ENCODE assay signal across 23 cellular contexts in the genomic region with DNA sequence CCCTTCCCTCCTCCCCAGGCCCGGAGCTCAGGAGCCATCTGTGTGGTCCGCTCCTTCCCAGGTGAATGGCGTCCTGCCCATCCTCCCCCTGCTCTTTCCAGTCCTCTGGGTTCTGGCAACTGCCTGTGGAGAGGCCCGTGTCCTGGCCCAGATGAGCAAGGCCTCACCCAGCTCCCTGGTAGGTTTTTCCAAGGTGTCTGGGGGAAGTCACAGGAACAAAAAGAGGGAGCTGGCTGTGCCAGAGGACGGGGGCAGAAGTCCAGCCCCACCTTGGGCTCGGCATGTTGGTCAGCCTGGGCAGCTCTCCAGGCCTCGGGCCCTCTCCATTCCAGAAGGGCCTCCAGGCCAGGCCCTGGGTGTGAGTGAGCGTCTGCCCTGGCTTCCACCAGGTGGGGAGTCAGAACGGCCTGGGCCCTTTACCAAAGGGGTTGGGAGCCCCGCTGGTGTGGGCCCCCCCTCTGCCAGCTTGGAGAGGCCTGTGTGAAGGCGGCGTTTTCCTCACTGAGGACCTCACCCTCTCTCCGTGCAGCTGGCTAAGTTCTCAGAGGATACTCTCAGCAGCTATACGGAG. TPM values are rescaled to one million over a fixed set of nuclear protein-coding genes. Genes with fewer than 3 reads are reported as not detected.
DNase-seq lines count a peak whose midpoint lies in the region; ATAC-seq, FAIRE-seq and TF ChIP-seq lines count a peak whose summit lies in the region.
"Had no signal": no experiment of that assay in that cellular context is flagged by ENCODE, and none has a peak within 500 bp of the region (broad histone marks: within the 10 kb centered on the region; RNA-seq: fewer than 3 reads in every experiment).

No MANE protein-coding gene starts in this region.

- no peaks in the 10 kb centered on the region for H4K20me1 ChIP-seq in BLaER1

- 45 to 100% methylated on average over 1 to 14 of the region's 14 CpGs for WGBS in body of pancreas, 2 donors

- FAIRE-seq in kidney (lab: Jason Lieb, UNC), result no peak
- FAIRE-seq: frontal cortex had no signal

- H3K4me3 Mint-ChIP-seq in CD14-positive monocyte, result no peak overlapping the region
- H3K4me3 Mint-ChIP-seq: activated T-cell treated with anti-CD3 and anti-CD28 coated beads, Interleukin-2, amount 50 U/mL, for 4 hours; brain had no signal

- H3K4me1 ChIP-seq in BLaER1 (peaks cover 94% of the 10 kb centered on the region), body of pancreas (peaks cover 12% of the 10 kb centered on the region), kidney (ENCODE audit: control insufficient read depth in 1 of 2, insufficient read depth in 1 of 2, low read depth in 1 of 2, low read length in 2 of 2) (peaks cover 10 to 35% of the 10 kb centered on the region in 2 donors), parathyroid adenoma (no peaks in the 10 kb centered on the region)
- H3K4me1 ChIP-seq: SJCRH30 had no signal

- no peak overlapping the region for H2AFZ ChIP-seq in parathyroid adenoma

- H3K9me3 Mint-ChIP-seq in CD14-positive monocyte, result peaks cover 0 to 2% (median 0%) of the 10 kb centered on the region in 7 donors
- H3K9me3 Mint-ChIP-seq: activated naive CD4-positive, alpha-beta T cell treated with anti-CD3 and anti-CD28 coated beads, Interleukin-2, amount 50 U/mL, for 72 hours; activated T-cell treated with anti-CD3 and anti-CD28 coated beads, Interleukin-2, amount 50 U/mL, for 4 hours; brain; CD4-positive, alpha-beta memory T cell; naive B cell had no signal

- no peaks in the 10 kb centered on the region for H3K9me3 ChIP-seq in BLaER1
- H3K9me3 ChIP-seq in body of pancreas, result no peaks in the 10 kb centered on the region
- no peaks in the 10 kb centered on the region for H3K9me3 ChIP-seq in kidney (ENCODE audit: control insufficient read depth in 1 of 2, low read length in 2 of 2)
- no peaks in the 10 kb centered on the region for H3K9me3 ChIP-seq in parathyroid adenoma (ENCODE audit: control insufficient read depth, low read length)
- H3K9me3 ChIP-seq: ovary, SJCRH30 had no signal

- H3K4me2 ChIP-seq in BLaER1, result peak overlapping the region; percentile 96
- H3K4me2 ChIP-seq in parathyroid adenoma (ENCODE audit: low read length), result no peak overlapping the region

- peak; percentile 45 for ATAC-seq in body of pancreas
- no peak for ATAC-seq in HG03520 (IDR thresholded peaks at IDR 0.05; ENCODE audit: unreplicated experiment)
- ATAC-seq: activated naive CD4-positive, alpha-beta T cell treated with anti-CD3 and anti-CD28 coated beads, Interleukin-2, amount 50 U/mL, for 72 hours; activated T-cell treated with anti-CD3 and anti-CD28 coated beads, Interleukin-2, amount 50 U/mL, for 4 hours had no signal

- peaks cover 25% of the 10 kb centered on the region for H3K4me1 Mint-ChIP-seq in CD14-positive monocyte
- H3K4me1 Mint-ChIP-seq: brain had no signal

- H3K27ac Mint-ChIP-seq in CD14-positive monocyte, result peak overlapping the region in 1 of 7 donors; percentile 37

- H3K79me2 ChIP-seq in parathyroid adenoma, result peaks cover under 1% of the 10 kb centered on the region

- H3K27me3 Mint-ChIP-seq in CD14-positive monocyte (ENCODE audit: low read depth in 3 of 3), result peaks cover 0 to 2% (median 0%) of the 10 kb centered on the region in 3 donors
- H3K27me3 Mint-ChIP-seq: brain; CD4-positive, alpha-beta memory T cell; naive B cell had no signal

- H3K4me3 ChIP-seq in BLaER1, result peak overlapping the region; percentile 54
- H3K4me3 ChIP-seq in body of pancreas, result no peak overlapping the region
- H3K4me3 ChIP-seq in kidney (ENCODE audit: low read length in 2 of 2), result no peak overlapping the region
- H3K4me3 ChIP-seq in parathyroid adenoma (ENCODE audit: low read depth, low read length), result no peak overlapping the region
- H3K4me3 ChIP-seq: lung, ovary, SJCRH30, skin epidermis had no signal

- no peak for TF ChIP-seq POLR2A in body of pancreas (IDR thresholded peaks at IDR 0.05)

- H3K36me3 Mint-ChIP-seq in CD14-positive monocyte, result peaks cover 44 to 78% of the 10 kb centered on the region in 2 donors
- H3K36me3 Mint-ChIP-seq: naive B cell had no signal

- peak in 2 of 7 experiments; percentile 3 to 5 for TF ChIP-seq CTCF in body of pancreas (IDR thresholded peaks at IDR 0.05)
- no peak for TF ChIP-seq CTCF in kidney (IDR thresholded peaks at IDR 0.05; ENCODE audit: borderline replicate concordance, extremely low read depth, insufficient read depth)
- TF ChIP-seq CTCF in parathyroid adenoma (IDR thresholded peaks at IDR 0.05), result no peak
- no peak for TF ChIP-seq CTCF in CD14-positive monocyte (IDR thresholded peaks at IDR 0.05)

- peaks cover 41% of the 10 kb centered on the region for H3K36me3 ChIP-seq in BLaER1
- peaks cover 0 to 13% of the 10 kb centered on the region in 2 donors for H3K36me3 ChIP-seq in body of pancreas (replicated peaks in 1 of 2; ENCODE audit: insufficient read depth in 1 of 2, low read depth in 2 of 2)
- peaks cover 15 to 21% of the 10 kb centered on the region in 2 donors for H3K36me3 ChIP-seq in kidney (ENCODE audit: control insufficient read depth in 1 of 2, insufficient read depth in 2 of 2, low read length in 2 of 2)
- H3K36me3 ChIP-seq in parathyroid adenoma (ENCODE audit: control insufficient read depth, insufficient read depth, low read length), result no peaks in the 10 kb centered on the region
- H3K36me3 ChIP-seq: ovary had no signal

- DNase-seq in body of pancreas (peak in 3 of 4 donors; percentile 59 to 84 (median 75)), kidney (no peak), DMS 273 (lab: John Stamatoyannopoulos, UW; ENCODE audit: unreplicated experiment) (no peak), KG1 (lab: John Stamatoyannopoulos, UW) (no peak), CD14-positive monocyte (ENCODE audit: low spot score) (no peak)
- DNase-seq: activated T-cell treated with anti-CD3 and anti-CD28 coated beads, Interleukin-2, amount 50 U/mL, for 4 hours; CD4-positive, alpha-beta memory T cell; HCEC 1CT; naive B cell; NCI-H1417 treated with DMSO at 0.1 percent for 48 hours; ovary; SJCRH30; stimulated activated CD4-positive, alpha-beta T cell treated with anti-CD3 and anti-CD28 coated beads, Interleukin-4, amount 100 ng/mL, for 24 hours; T-helper 2 cell; WERI-Rb-1 had no signal

- H3K27ac ChIP-seq in BLaER1, result peak overlapping the region; percentile 96
- H3K27ac ChIP-seq in body of pancreas, result peak overlapping the region; percentile 44 to 72 (median 56)
- H3K27ac ChIP-seq in kidney (ENCODE audit: low read depth in 2 of 2, low read length in 2 of 2), result peak overlapping the region; percentile 61 to 67
- H3K27ac ChIP-seq in parathyroid adenoma, result peak overlapping the region; percentile 9
- H3K27ac ChIP-seq: ovary, SJCRH30, WERI-Rb-1 had no signal

- H3K27me3 ChIP-seq in BLaER1, result no peaks in the 10 kb centered on the region
- no peaks in the 10 kb centered on the region for H3K27me3 ChIP-seq in body of pancreas
- no peaks in the 10 kb centered on the region for H3K27me3 ChIP-seq in parathyroid adenoma (ENCODE audit: control insufficient read depth, insufficient read depth, low read length)
- H3K27me3 ChIP-seq: ovary, SJCRH30 had no signal

- H3K9ac ChIP-seq in BLaER1 (peak overlapping the region; percentile 80), kidney (ENCODE audit: low read length in 2 of 2) (peak overlapping the region in 1 of 2 donors; percentile 22), parathyroid adenoma (no peak overlapping the region)

- intact Hi-C loops in body of pancreas (cut with DNase I) (no loop called here), kidney (cut with DNase I) (no loop called here), CD14-positive monocyte (cut with micrococcal nuclease) (no loop called here)

RNA-seq across cellular contexts. Expression of a gene that starts 25.1 kb away (rescaled TPM):
- total RNA-seq in body of pancreas (10 to 100 TPM in 1 of 2 donors, 1 to 10 TPM in 1; 9.1 to 16.2 TPM), kidney (98.6 TPM)
- polyA plus RNA-seq in kidney (ENCODE audit: insufficient read depth, low read depth, low replicate concordance) (25.0 TPM), CD14-positive monocyte (not detected)
- polyA plus RNA-seq: CD4-positive, alpha-beta memory T cell had no signal

RNA-seq across cellular contexts. Expression of a gene that starts 26.1 kb away (rescaled TPM):
- total RNA-seq in body of pancreas, result 100 to 1,000 TPM in 1 of 2 donors, 10 to 100 TPM in 1; 63.8 to 123 TPM
- total RNA-seq in kidney, result 25.8 TPM
- polyA plus RNA-seq in kidney (ENCODE audit: insufficient read depth, low read depth, low replicate concordance), result 33.8 TPM
- polyA plus RNA-seq in CD14-positive monocyte, result 10 to 100 TPM; 11.8 to 13.6 TPM

RNA-seq across cellular contexts. Expression of a gene that starts 33.8 kb away (rescaled TPM):
- total RNA-seq in body of pancreas (100 to 1,000 TPM in 1 of 2 donors, 10 to 100 TPM in 1; 27.2 to 145 TPM), kidney (82.6 TPM)
- polyA plus RNA-seq in kidney (ENCODE audit: insufficient read depth, low read depth, low replicate concordance) (49.6 TPM), CD14-positive monocyte (1 to 10 TPM; 7.2 to 8.4 TPM)

RNA-seq across cellular contexts. Expression of a gene that starts 35.2 kb away (rescaled TPM):
- total RNA-seq in body of pancreas (100 to 1,000 TPM; 113 to 251 TPM), kidney (262 TPM)
- polyA plus RNA-seq in kidney (ENCODE audit: insufficient read depth, low read depth, low replicate concordance) (181 TPM), CD14-positive monocyte (1 to 10 TPM; 4.8 to 7.5 TPM)
- total RNA-seq: SJCRH30 had no signal

Comparison
In these comparisons a context has a peak if more than half of its experiments do, and no peak if none do; other contexts are left out.
1. H3K27ac ChIP-seq: peak in every context shown above with its lines; median percentile 96 in BLaER1; 64 in kidney; 56 in body of pancreas; 9 in parathyroid adenoma.
2. DNase-seq: peak in body of pancreas (3 of 4); none in kidney (single experiment), DMS 273 (single experiment), KG1 (single experiment) and CD14-positive monocyte (single experiment).